15 cellular contexts compared by ENCODE assay signal in the genomic region with DNA sequence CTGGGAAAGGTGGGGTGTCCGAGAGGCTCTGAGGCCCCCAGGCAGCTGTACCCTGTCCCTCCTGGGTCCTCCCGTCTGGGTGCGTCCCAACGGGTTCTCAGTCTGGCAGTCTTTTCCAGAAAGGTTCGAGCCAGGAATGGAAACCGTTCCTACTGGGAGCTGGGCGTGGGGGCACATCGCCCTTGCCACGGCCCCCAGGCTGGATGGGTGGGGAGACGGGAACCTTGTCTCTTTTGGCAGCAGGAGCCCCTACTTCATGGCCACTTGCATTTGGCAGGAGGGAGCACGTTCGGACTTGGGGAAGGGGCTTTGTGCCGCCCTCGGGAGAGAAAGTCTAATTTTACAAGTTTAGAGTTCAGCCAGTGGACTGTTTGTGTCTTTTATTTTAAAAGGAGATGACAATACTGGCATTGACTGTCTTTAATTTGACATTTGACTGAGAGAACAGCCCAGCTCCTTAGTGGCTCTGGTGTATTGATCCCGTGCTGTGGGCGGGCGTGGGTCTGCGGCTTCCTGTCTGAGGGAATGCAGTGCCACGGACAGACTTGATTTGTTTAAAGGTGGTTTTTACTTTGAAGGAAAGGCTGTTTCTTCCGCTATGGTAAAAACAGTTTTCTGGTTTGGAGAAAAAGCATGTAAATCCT.
DNase-seq lines count a peak whose midpoint lies in the region; ATAC-seq and TF ChIP-seq lines count a peak whose summit lies in the region.
"Had no signal": no experiment of that assay in that cellular context is flagged by ENCODE, and none has a peak within 500 bp of the region (broad histone marks: within the 10 kb centered on the region; RNA-seq: fewer than 3 reads in every experiment).

No MANE protein-coding gene starts in this region.

- H3K4me1 Mint-ChIP-seq in stimulated activated naive CD8-positive, alpha-beta T cell treated with anti-CD3 and anti-CD28 coated beads, Interleukin-15, Interleukin-2, amounts not matched to agents 100 ng/mL and 50 ng/mL, for 24 hours (ENCODE audit: low read depth) = no peaks in the 10 kb centered on the region
- H3K4me1 Mint-ChIP-seq in stimulated activated naive CD8-positive, alpha-beta T cell treated with anti-CD3 and anti-CD28 coated beads, Interleukin-15, amount 100 ng/mL, for 72 hours = no peaks in the 10 kb centered on the region
- peaks cover 2% of the 10 kb centered on the region for H3K4me1 Mint-ChIP-seq in T-helper 17 cell
- H3K4me1 Mint-ChIP-seq in nephron = peaks cover 51% of the 10 kb centered on the region
- H3K4me1 Mint-ChIP-seq: B cell, H9, IgD-negative memory B cell had no signal

- no peaks in the 10 kb centered on the region for H3K9me3 ChIP-seq in T-helper 17 cell (ENCODE audit: control insufficient read depth, low read length, poor library complexity, severe bottlenecking)

- TF ChIP-seq CTCF in nephron (IDR thresholded peaks at IDR 0.05; ENCODE audit: unreplicated experiment in 3 of 3) = no peak

- DNase-seq in stimulated activated naive CD8-positive, alpha-beta T cell treated with anti-CD3 and anti-CD28 coated beads, Interleukin-15, amount 100 ng/mL, for 72 hours = no peak
- no peak for DNase-seq in T-helper 17 cell
- no peak for DNase-seq in stimulated activated CD4-positive, alpha-beta T cell treated with anti-CD3 and anti-CD28 coated beads, Interleukin-2, amount 100 ng/mL, for 24 hours
- DNase-seq in posterior vena cava (ENCODE audit: low spot score) = no peak
- no peak for DNase-seq in NCI-H146 (lab: John Stamatoyannopoulos, UW)
- DNase-seq: CD4-positive, alpha-beta T cell; DMS153; DMS79; GDM1; GOT3; H9 had no signal

- H3K27ac Mint-ChIP-seq in stimulated activated naive CD8-positive, alpha-beta T cell treated with anti-CD3 and anti-CD28 coated beads, Interleukin-15, Interleukin-2, amounts not matched to agents 100 ng/mL and 50 ng/mL, for 24 hours = peak overlapping the region; percentile 52
- no peak overlapping the region for H3K27ac Mint-ChIP-seq in stimulated activated naive CD8-positive, alpha-beta T cell treated with anti-CD3 and anti-CD28 coated beads, Interleukin-15, amount 100 ng/mL, for 72 hours
- H3K27ac Mint-ChIP-seq in T-helper 17 cell (peak overlapping the region; percentile 19), nephron (peak overlapping the region in 2 of 3 experiments; percentile 54 to 73)
- H3K27ac Mint-ChIP-seq: B cell; CD4-positive, alpha-beta T cell; H9; IgD-negative memory B cell had no signal

- H3K9me3 Mint-ChIP-seq in stimulated activated naive CD8-positive, alpha-beta T cell treated with anti-CD3 and anti-CD28 coated beads, Interleukin-15, Interleukin-2, amounts not matched to agents 100 ng/mL and 50 ng/mL, for 24 hours = no peaks in the 10 kb centered on the region
- H3K9me3 Mint-ChIP-seq in stimulated activated naive CD8-positive, alpha-beta T cell treated with anti-CD3 and anti-CD28 coated beads, Interleukin-15, amount 100 ng/mL, for 72 hours = no peaks in the 10 kb centered on the region
- H3K9me3 Mint-ChIP-seq in nephron = no peaks in the 10 kb centered on the region
- H3K9me3 Mint-ChIP-seq: CD4-positive, alpha-beta T cell; H9; IgD-negative memory B cell had no signal

- no peaks in the 10 kb centered on the region for H3K36me3 Mint-ChIP-seq in stimulated activated naive CD8-positive, alpha-beta T cell treated with anti-CD3 and anti-CD28 coated beads, Interleukin-15, Interleukin-2, amounts not matched to agents 100 ng/mL and 50 ng/mL, for 24 hours (ENCODE audit: low read depth)
- H3K36me3 Mint-ChIP-seq in T-helper 17 cell (ENCODE audit: low read depth) (peaks cover 3% of the 10 kb centered on the region), nephron (ENCODE audit: low read depth) (no peaks in the 10 kb centered on the region)
- H3K36me3 Mint-ChIP-seq: IgD-negative memory B cell had no signal

- H3K27me3 Mint-ChIP-seq in stimulated activated naive CD8-positive, alpha-beta T cell treated with anti-CD3 and anti-CD28 coated beads, Interleukin-15, Interleukin-2, amounts not matched to agents 100 ng/mL and 50 ng/mL, for 24 hours = peaks cover 6% of the 10 kb centered on the region
- peaks cover 25% of the 10 kb centered on the region for H3K27me3 Mint-ChIP-seq in stimulated activated naive CD8-positive, alpha-beta T cell treated with anti-CD3 and anti-CD28 coated beads, Interleukin-15, amount 100 ng/mL, for 72 hours
- peaks cover 38% of the 10 kb centered on the region for H3K27me3 Mint-ChIP-seq in T-helper 17 cell
- H3K27me3 Mint-ChIP-seq in nephron (ENCODE audit: low read depth) = peaks cover 28% of the 10 kb centered on the region

- intact Hi-C loops in posterior vena cava (cut with DNase I) = no loop called here

- ATAC-seq in stimulated activated naive CD8-positive, alpha-beta T cell treated with anti-CD3 and anti-CD28 coated beads, Interleukin-15, amount 100 ng/mL, for 72 hours = no peak
- no peak for ATAC-seq in T-helper 17 cell

- no peak overlapping the region for H3K4me3 Mint-ChIP-seq in stimulated activated naive CD8-positive, alpha-beta T cell treated with anti-CD3 and anti-CD28 coated beads, Interleukin-15, Interleukin-2, amounts not matched to agents 100 ng/mL and 50 ng/mL, for 24 hours
- H3K4me3 Mint-ChIP-seq in stimulated activated naive CD8-positive, alpha-beta T cell treated with anti-CD3 and anti-CD28 coated beads, Interleukin-15, amount 100 ng/mL, for 72 hours = no peak overlapping the region
- H3K4me3 Mint-ChIP-seq in T-helper 17 cell (no peak overlapping the region), nephron (no peak overlapping the region)
- H3K4me3 Mint-ChIP-seq: B cell; CD4-positive, alpha-beta T cell; H9; IgD-negative memory B cell had no signal

Comparison
In these comparisons a context has a peak if more than half of its experiments do, and no peak if none do; other contexts are left out.
1. H3K27ac Mint-ChIP-seq: peak in stimulated activated naive CD8-positive, alpha-beta T cell treated with anti-CD3 and anti-CD28 coated beads, Interleukin-15, Interleukin-2, amounts not matched to agents 100 ng/mL and 50 ng/mL, for 24 hours (single experiment), T-helper 17 cell (single experiment) and nephron (2 of 3); none in stimulated activated naive CD8-positive, alpha-beta T cell treated with anti-CD3 and anti-CD28 coated beads, Interleukin-15, amount 100 ng/mL, for 72 hours (0 of 2).